Comparison of ENCODE assay signal across 10 cellular contexts in genomic region chr3:188207941-188208750, GRCh38. TPM values are rescaled to one million over a fixed set of nuclear protein-coding genes. Genes with fewer than 3 reads are reported as not detected.
DNase-seq lines count a peak whose midpoint lies in the region; ATAC-seq and TF ChIP-seq lines count a peak whose summit lies in the region.
"Had no signal": no experiment of that assay in that cellular context is flagged by ENCODE, and none has a peak within 500 bp of the region (broad histone marks: within the 10 kb centered on the region; RNA-seq: fewer than 3 reads in every experiment).

No MANE protein-coding gene starts in this region.

- H3K4me3 ChIP-seq in AG04450 (ENCODE audit: low read depth, low read length) (no peak overlapping the region), heart left ventricle (no peak overlapping the region)
- H3K4me3 ChIP-seq: tibial nerve had no signal

- DNase-seq in AG04450 (ENCODE audit: low read depth, low spot score) (no peak), heart left ventricle (no peak), osteocyte (ENCODE audit: extremely low spot score, unreplicated experiment) (no peak), AML-193 (lab: John Stamatoyannopoulos, UW) (no peak), hepatic stellate cell (ENCODE audit: low spot score) (no peak), DMS53 treated with DMSO at 0.1 percent for 48 hours (lab: John Stamatoyannopoulos, UW; ENCODE audit: unreplicated experiment) (no peak)
- DNase-seq in CD4-positive, alpha-beta T cell, result no peak
- DNase-seq: NCI-H1105 had no signal

- no peaks in the 10 kb centered on the region for H3K27me3 ChIP-seq in AG04450 (ENCODE audit: control insufficient read depth, insufficient read depth, low read length)
- no peaks in the 10 kb centered on the region for H3K27me3 ChIP-seq in heart left ventricle
- H3K27me3 ChIP-seq in CD4-positive, alpha-beta T cell (ENCODE audit: control insufficient read depth, insufficient read depth, low read length), result no peaks in the 10 kb centered on the region
- H3K27me3 ChIP-seq: tibial nerve had no signal

- ATAC-seq in heart left ventricle, result peak in 2 of 4 donors; percentile 8 to 29
- no peak for ATAC-seq in CD4-positive, alpha-beta T cell (ENCODE audit: poor library complexity)

- intact Hi-C loops in heart left ventricle (cut with DNase I), result no loop called here
- intact Hi-C loops in CD4-positive, alpha-beta T cell (cut with DNase I, micrococcal nuclease), result no loop called here

- H3K36me3 Mint-ChIP-seq in osteocyte (ENCODE audit: unreplicated experiment), result peaks cover 13% of the 10 kb centered on the region
- H3K36me3 Mint-ChIP-seq in CD4-positive, alpha-beta T cell (ENCODE audit: low read depth), result peaks cover 35% of the 10 kb centered on the region

- peak overlapping the region; percentile 19 for H3K4me3 Mint-ChIP-seq in osteocyte (ENCODE audit: unreplicated experiment)
- H3K4me3 Mint-ChIP-seq in CD4-positive, alpha-beta T cell, result no peak overlapping the region

- POLR2A ChIA-PET in AG04450 (lab: Yijun Ruan, JAX), result interaction anchor here (0.5 to 0.7 kb wide), 4 partner anchors 23 to 440 kb away, joined by 3 to 7 read pairs (median 4); no protein-coding TSS in a partner anchor
- POLR2A ChIA-PET in CD4-positive, alpha-beta T cell (lab: Charles Lee), result no interaction called here

- no peaks in the 10 kb centered on the region for H3K27me3 Mint-ChIP-seq in osteocyte (ENCODE audit: unreplicated experiment)
- no peaks in the 10 kb centered on the region for H3K27me3 Mint-ChIP-seq in CD4-positive, alpha-beta T cell

- CTCF ChIA-PET in AG04450 (lab: Charles Lee), result interaction anchor here (0.5 to 2.5 kb wide), 5 partner anchors 61 to 748 kb away, joined by 3 to 8 read pairs (median 6); no protein-coding TSS in a partner anchor
- CTCF ChIA-PET in CD4-positive, alpha-beta T cell (lab: Charles Lee), result interaction anchor here (1.4 kb wide), 1 partner anchor 467 kb away, joined by 4 read pairs; no protein-coding TSS in a partner anchor

- H3K9me3 Mint-ChIP-seq in osteocyte (ENCODE audit: unreplicated experiment), result no peaks in the 10 kb centered on the region
- no peaks in the 10 kb centered on the region for H3K9me3 Mint-ChIP-seq in CD4-positive, alpha-beta T cell

- no peaks in the 10 kb centered on the region for H3K9me3 ChIP-seq in AG04450 (ENCODE audit: control insufficient read depth, insufficient read depth, low read length)
- H3K9me3 ChIP-seq in heart left ventricle, result no peaks in the 10 kb centered on the region
- H3K9me3 ChIP-seq in CD4-positive, alpha-beta T cell (ENCODE audit: control insufficient read depth, low read length), result no peaks in the 10 kb centered on the region
- H3K9me3 ChIP-seq: tibial nerve had no signal

- H3K4me1 ChIP-seq in heart left ventricle, result peaks cover 0 to 81% (median 41%) of the 10 kb centered on the region in 12 donors

- peaks cover 62% of the 10 kb centered on the region for H3K4me1 Mint-ChIP-seq in osteocyte (ENCODE audit: unreplicated experiment)
- peaks cover 9% of the 10 kb centered on the region for H3K4me1 Mint-ChIP-seq in CD4-positive, alpha-beta T cell (ENCODE audit: low read depth)

- TF ChIP-seq POLR2A in heart left ventricle (IDR thresholded peaks at IDR 0.05), result no peak

- WGBS in heart left ventricle, 4 donors, result 60 to 63% (median 62%) methylated on average over 9 to 10 of the region's 10 CpGs

- H3K27ac ChIP-seq in AG04450 (ENCODE audit: low read depth, low read length) (peak overlapping the region; percentile 96), VCaP (peak overlapping the region; percentile 86), heart left ventricle (peak overlapping the region in 11 of 12 donors; percentile 37 to 89 (median 60))
- no peak overlapping the region for H3K27ac ChIP-seq in CD4-positive, alpha-beta T cell (ENCODE audit: low read depth, low read length)

- peak overlapping the region; percentile 85 for H3K27ac Mint-ChIP-seq in osteocyte (ENCODE audit: unreplicated experiment)
- H3K27ac Mint-ChIP-seq in CD4-positive, alpha-beta T cell, result no peak overlapping the region

- peaks cover 0 to 33% (median 0%) of the 10 kb centered on the region in 9 donors for H3K36me3 ChIP-seq in heart left ventricle
- H3K36me3 ChIP-seq: tibial nerve had no signal

- no peak for TF ChIP-seq CTCF in AG04450 (IDR thresholded peaks at IDR 0.05; ENCODE audit: low read depth, low read length)
- no peak for TF ChIP-seq CTCF in VCaP (conservative IDR thresholded peaks at IDR 0.05)
- TF ChIP-seq CTCF in heart left ventricle (IDR thresholded peaks at IDR 0.05), result no peak
- TF ChIP-seq CTCF in osteocyte (IDR thresholded peaks at IDR 0.05), result no peak
- TF ChIP-seq CTCF in CD4-positive, alpha-beta T cell (IDR thresholded peaks at IDR 0.05), result no peak

RNA-seq across cellular contexts. Expression of gene LPP, which starts 54.2 kb away (rescaled TPM):
- polyA plus RNA-seq in AG04450 (2011; rRNA removed), result 64.2 and 76.3 TPM in 2 replicates
- 632 and 1,065 TPM in 2 replicates for polyA minus RNA-seq in AG04450 (2011; rRNA and poly(A)+ RNA removed)
- total RNA-seq in heart left ventricle, result 100 to 1,000 TPM in 6 of 9 donors, 10 to 100 TPM in 3; 76.6 to 178 (median 111) TPM
- 10 to 100 TPM in 1 of 2 donors, 1 to 10 TPM in 1; 9.2 to 20.5 TPM for polyA plus RNA-seq in heart left ventricle
- total RNA-seq in osteocyte, result 184 and 187 TPM in 2 replicates
- 10 to 100 TPM; 45.6 to 45.9 TPM for total RNA-seq in CD4-positive, alpha-beta T cell
